ENCODE assay signal across 27 cellular contexts in genomic region chr10:120981601-120982381, GRCh38.
DNase-seq lines count a peak whose midpoint lies in the region; ATAC-seq, FAIRE-seq and TF ChIP-seq lines count a peak whose summit lies in the region.
"Had no signal": no experiment of that assay in that cellular context is flagged by ENCODE, and none has a peak within 500 bp of the region (broad histone marks: within the 10 kb centered on the region; RNA-seq: fewer than 3 reads in every experiment).

No MANE protein-coding gene starts in this region.

- no peak overlapping the region for H2BK15ac ChIP-seq in mesendoderm (replicated peaks; ENCODE audit: low read depth)

- no peak for ATAC-seq in body of pancreas
- ATAC-seq: naive thymus-derived CD4-positive, alpha-beta T cell; pancreas had no signal

- H4K8ac ChIP-seq in mesendoderm (ENCODE audit: low read depth, low read length) = no peak overlapping the region

- no peaks in the 10 kb centered on the region for H3K79me2 ChIP-seq in mesendoderm (ENCODE audit: control insufficient read depth, insufficient read depth, low read length)

- DNase-seq in M059J (ENCODE audit: low read depth) (peak; percentile 19), body of pancreas (no peak), mesendoderm (peak; percentile 91), type B pancreatic cell (ENCODE audit: extremely low spot score, unreplicated experiment) (no peak), RCC 7860 (ENCODE audit: low spot score) (no peak), GM13976 (ENCODE audit: low spot score) (no peak), NCI-H1417 treated with DMSO at 0.1 percent for 48 hours (lab: John Stamatoyannopoulos, UW) (no peak)
- DNase-seq: activated B cell treated with CpG ODN at 0.5 μM for 24 hours; activated CD8-positive, alpha-beta memory T cell treated with anti-CD3 and anti-CD28 coated beads, Interleukin-2, amount 50 U/mL, for 4 hours; dermis blood vessel endothelial cell; naive thymus-derived CD4-positive, alpha-beta T cell; NCI-H1694; pancreas; PC-9; SHP77 treated with DMSO at 0.1 percent for 48 hours; sigmoid colon; stomach; SW 1271; T1000 had no signal

- H3K9ac ChIP-seq in mesendoderm (ENCODE audit: low read length) = no peak overlapping the region

- H3K4me1 ChIP-seq in body of pancreas (peaks cover 41% of the 10 kb centered on the region), mesendoderm (ENCODE audit: control insufficient read depth, low read depth, low read length) (peaks cover 11% of the 10 kb centered on the region)

- TF ChIP-seq CTCF in body of pancreas (IDR thresholded peaks at IDR 0.05) (no peak), type B pancreatic cell (conservative IDR thresholded peaks at IDR 0.05) (no peak), GM13976 (IDR thresholded peaks at IDR 0.05; ENCODE audit: borderline replicate concordance, control extremely low read depth, extremely low read depth, insufficient read depth, missing control alignments) (no peak)

- TF ChIP-seq POLR2A in body of pancreas (IDR thresholded peaks at IDR 0.05) = no peak

- peaks cover 4% of the 10 kb centered on the region for H3K9me3 Mint-ChIP-seq in type B pancreatic cell

- in situ Hi-C loops in GM13976 (cut with MboI; ENCODE audit: low sequenced_read_pairs, unreplicated experiment) = no loop called here

- H3K79me1 ChIP-seq in mesendoderm (ENCODE audit: low read length) = no peaks in the 10 kb centered on the region

- no peak overlapping the region for H2BK5ac ChIP-seq in mesendoderm (ENCODE audit: low read length)

- no peak overlapping the region for H3K4me3 ChIP-seq in body of pancreas
- H3K4me3 ChIP-seq in mesendoderm (ENCODE audit: low read length) = no peak overlapping the region
- H3K4me3 ChIP-seq: pancreas, PC-9, sigmoid colon, stomach, tibial artery had no signal

- H3K4me1 Mint-ChIP-seq in type B pancreatic cell (ENCODE audit: unreplicated experiment) = peaks cover 55% of the 10 kb centered on the region
- H3K4me1 Mint-ChIP-seq: activated B cell treated with CpG ODN at 0.5 μM for 24 hours had no signal

- no peak overlapping the region for H3K56ac ChIP-seq in mesendoderm (ENCODE audit: low read length)

- no peak overlapping the region for H3K4me2 ChIP-seq in mesendoderm (ENCODE audit: low read length)
- H3K4me2 ChIP-seq: PC-9 had no signal

- peak overlapping the region; percentile 73 for H3K27ac Mint-ChIP-seq in type B pancreatic cell
- H3K27ac Mint-ChIP-seq: activated B cell treated with CpG ODN at 0.5 μM for 24 hours; activated naive CD8-positive, alpha-beta T cell; CD14-positive monocyte; IgD-negative memory B cell; naive thymus-derived CD4-positive, alpha-beta T cell had no signal

- no peak overlapping the region for H3K23ac ChIP-seq in mesendoderm (ENCODE audit: low read length)

- WGBS in body of pancreas, 2 donors = 61 to 76% methylated on average over 7 to 8 of the region's 8 CpGs
- WGBS in mesendoderm (ENCODE audit: extremely low coverage, insufficient coverage, low lambda C conversion rate) = no CpG with 5 or more reads among the region's 8 CpGs

- no peak overlapping the region for H3K18ac ChIP-seq in mesendoderm (ENCODE audit: low read length)

- no peak overlapping the region for H3K4ac ChIP-seq in mesendoderm (ENCODE audit: low read depth, low read length)

- H3K27me3 ChIP-seq in body of pancreas (peaks cover 0 to 6% of the 10 kb centered on the region in 2 donors), mesendoderm (ENCODE audit: insufficient read depth, low read length, poor library complexity) (peaks cover 11% of the 10 kb centered on the region)
- H3K27me3 ChIP-seq: sigmoid colon had no signal

- no peak overlapping the region for H2BK120ac ChIP-seq in mesendoderm (ENCODE audit: low read depth, low read length)

- H3K36me3 ChIP-seq in body of pancreas (replicated peaks in 1 of 2; ENCODE audit: insufficient read depth in 1 of 2, low read depth in 2 of 2) (no peaks in the 10 kb centered on the region), mesendoderm (ENCODE audit: control insufficient read depth, insufficient read depth, low read length) (no peaks in the 10 kb centered on the region)
- H3K36me3 ChIP-seq: pancreas, sigmoid colon, stomach, tibial artery had no signal

- peak overlapping the region; percentile 72 for H3K4me3 Mint-ChIP-seq in type B pancreatic cell
- H3K4me3 Mint-ChIP-seq: activated B cell treated with CpG ODN at 0.5 μM for 24 hours; activated naive CD8-positive, alpha-beta T cell; central memory CD8-positive, alpha-beta T cell; IgD-negative memory B cell had no signal

- H2AK5ac ChIP-seq in mesendoderm (ENCODE audit: low read length) = no peak overlapping the region

- H3K36me3 Mint-ChIP-seq in type B pancreatic cell = peaks cover 4% of the 10 kb centered on the region
- H3K36me3 Mint-ChIP-seq: activated naive CD8-positive, alpha-beta T cell; CD14-positive monocyte; IgD-negative memory B cell had no signal

- H3K9me3 ChIP-seq in body of pancreas = no peaks in the 10 kb centered on the region
- H3K9me3 ChIP-seq: pancreas, sigmoid colon, stomach, tibial artery had no signal

- H3K27me3 Mint-ChIP-seq in type B pancreatic cell = no peaks in the 10 kb centered on the region

- FAIRE-seq in RCC 7860 (lab: Jason Lieb, UNC) = no peak
- FAIRE-seq: astrocyte, D721Med, GM12892, pancreas had no signal

- intact Hi-C loops in body of pancreas (cut with DNase I) = no loop called here

- H4K5ac ChIP-seq in mesendoderm (ENCODE audit: low read length) = no peak overlapping the region

- H3K27ac ChIP-seq in body of pancreas (peak overlapping the region in 3 of 4 donors; percentile 80 to 83 (median 81)), mesendoderm (ENCODE audit: low read depth, low read length) (no peak overlapping the region)
- H3K27ac ChIP-seq: PC-9, sigmoid colon, tibial artery had no signal

Comparison
In these comparisons a context has a peak if more than half of its experiments do, and no peak if none do; other contexts are left out.
1. DNase-seq: peak in M059J (single experiment) and mesendoderm (single experiment); none in body of pancreas (0 of 4), type B pancreatic cell (single experiment), RCC 7860 (single experiment), GM13976 (single experiment) and NCI-H1417 treated with DMSO at 0.1 percent for 48 hours (single experiment).